20 cellular contexts compared by ENCODE assay signal in the genomic region with DNA sequence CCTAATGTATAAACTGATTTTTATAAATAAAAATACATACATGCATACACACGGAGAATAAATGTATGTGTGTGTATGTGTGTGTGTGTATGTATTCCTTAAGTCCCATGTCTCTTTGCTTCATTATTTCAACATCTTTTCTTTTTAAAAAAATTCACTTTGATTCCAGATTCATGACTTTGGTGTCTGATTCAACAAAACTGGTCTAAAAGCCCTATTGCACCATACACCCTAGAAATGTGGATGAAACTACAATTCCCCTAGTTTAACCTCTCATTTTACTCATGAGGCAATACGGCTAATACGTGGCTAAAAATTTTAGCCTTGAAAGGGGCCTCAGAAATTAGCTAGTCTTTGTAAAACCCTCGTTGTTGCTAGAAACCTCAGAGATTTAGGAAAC.
A peak's percentile ranks its signal among the peaks of the same experiment; 100 is the strongest.
DNase-seq lines count a peak whose midpoint lies in the region; ATAC-seq, FAIRE-seq and TF ChIP-seq lines count a peak whose summit lies in the region.
"Had no signal": no experiment of that assay in that cellular context is flagged by ENCODE, and none has a peak within 500 bp of the region (broad histone marks: within the 10 kb centered on the region; RNA-seq: fewer than 3 reads in every experiment).

No MANE protein-coding gene starts in this region.

- TF ChIP-seq CTCF in AG09309 (IDR thresholded peaks at IDR 0.05; ENCODE audit: control insufficient read depth, insufficient read depth, low read depth, low read length, missing control alignments): no peak
- TF ChIP-seq CTCF in choroid plexus epithelial cell (conservative IDR thresholded peaks at IDR 0.05; ENCODE audit: low read depth, low read length): no peak
- no peak for TF ChIP-seq CTCF in neural cell (IDR thresholded peaks at IDR 0.05; ENCODE audit: poor library complexity, severe bottlenecking)
- no peak for TF ChIP-seq CTCF in ovary (IDR thresholded peaks at IDR 0.05)

- intact Hi-C loops in ovary (cut with DNase I): no loop called here

- TF ChIP-seq EP300 in neural cell (conservative IDR thresholded peaks at IDR 0.05; ENCODE audit: poor library complexity, severe bottlenecking) (no peak), ovary (IDR thresholded peaks at IDR 0.05) (no peak)

- TF ChIP-seq RAD21 in neural cell (conservative IDR thresholded peaks at IDR 0.05): no peak

- H3K4me3 ChIP-seq in AG09309 (ENCODE audit: control insufficient read depth, low read depth, low read length): no peak overlapping the region
- no peak overlapping the region for H3K4me3 ChIP-seq in HUES64 (ENCODE audit: low read length)
- H3K4me3 ChIP-seq in choroid plexus epithelial cell (ENCODE audit: low read depth, low read length): no peak overlapping the region
- peak overlapping the region; percentile 14 for H3K4me3 ChIP-seq in neural cell (ENCODE audit: low read length)
- no peak overlapping the region for H3K4me3 ChIP-seq in ovary

- H3K9ac ChIP-seq in HUES64 (ENCODE audit: low read depth, low read length): no peak overlapping the region
- H3K9ac ChIP-seq in neural cell (ENCODE audit: low read length): no peak overlapping the region

- no peak overlapping the region for H2AFZ ChIP-seq in neural cell (ENCODE audit: low read depth, low read length)

- H3K27me3 ChIP-seq in HUES64 (ENCODE audit: insufficient read depth, low read length) (no peaks in the 10 kb centered on the region), neural cell (ENCODE audit: insufficient read depth, low read depth, low read length) (no peaks in the 10 kb centered on the region), ovary (no peaks in the 10 kb centered on the region)

- no peaks in the 10 kb centered on the region for H3F3A ChIP-seq in neural cell (ENCODE audit: insufficient read depth, low read length, poor library complexity, severe bottlenecking)

- H3K27ac ChIP-seq in HUES64 (ENCODE audit: low read depth, low read length): peak overlapping the region; percentile 22; the same call in 1 of the 2 replicates
- H3K27ac ChIP-seq in neural cell (ENCODE audit: low read length): peak overlapping the region; percentile 10
- H3K27ac ChIP-seq in ovary: no peak overlapping the region
- H3K27ac ChIP-seq: 22Rv1 had no signal

- WGBS in HUES64: 79% methylated on average over 3 of the region's 4 CpGs
- 48 to 77% (median 49%) methylated on average over 4 of the region's 4 CpGs for WGBS in ovary, 3 donors

- H3K79me2 ChIP-seq in neural cell (replicated peaks; ENCODE audit: insufficient read depth, low read length): no peaks in the 10 kb centered on the region

- H3K4me1 ChIP-seq in HUES64 (ENCODE audit: insufficient read depth, low read length): peaks cover 29% of the 10 kb centered on the region
- peaks cover 7% of the 10 kb centered on the region for H3K4me1 ChIP-seq in ovary (ENCODE audit: insufficient read depth)

- H3K36me3 ChIP-seq in HUES64 (ENCODE audit: insufficient read depth, low read length): no peaks in the 10 kb centered on the region
- no peaks in the 10 kb centered on the region for H3K36me3 ChIP-seq in neural cell (ENCODE audit: insufficient read depth, low read length)
- no peaks in the 10 kb centered on the region for H3K36me3 ChIP-seq in ovary

- FAIRE-seq in GM12892 (lab: Jason Lieb, UNC): no peak
- FAIRE-seq: G401.6, HepG2 had no signal

- no peaks in the 10 kb centered on the region for H4K20me1 ChIP-seq in neural cell (ENCODE audit: insufficient read depth)

- H3K9me3 ChIP-seq in HUES64 (ENCODE audit: insufficient read depth, low read depth, low read length) (no peaks in the 10 kb centered on the region), neural cell (ENCODE audit: low read length) (no peaks in the 10 kb centered on the region), ovary (no peaks in the 10 kb centered on the region)

- no peaks in the 10 kb centered on the region for H3K9me2 ChIP-seq in neural cell (ENCODE audit: insufficient read depth, low read length)

- H3K4me2 ChIP-seq in neural cell (ENCODE audit: low read length): no peak overlapping the region

- TF ChIP-seq POLR2A in GM12892 (IDR thresholded peaks at IDR 0.05; ENCODE audit: low read depth, low read length): no peak
- TF ChIP-seq POLR2A in ovary (IDR thresholded peaks at IDR 0.05): no peak

- no peak for ATAC-seq in HG03039 (IDR thresholded peaks at IDR 0.05; ENCODE audit: unreplicated experiment)
- ATAC-seq: HepG2, PC-3 had no signal

- peak; percentile 71 for DNase-seq in AG09309 (ENCODE audit: low read depth)
- peak; percentile 68 for DNase-seq in choroid plexus epithelial cell (ENCODE audit: low read depth)
- no peak for DNase-seq in COLO829 (ENCODE audit: low spot score)
- DNase-seq in GM12892 (ENCODE audit: insufficient read length): no peak
- DNase-seq in ovary: no peak
- DNase-seq: Calu3, DMS79, Karpas-422, MM.1S, NCI-H1105, NCI-H187 treated with DMSO at 0.1 percent for 48 hours, NCI-H446, NCI-H748 treated with DMSO at 0.1 percent for 48 hours, PC-3 had no signal

TF ChIP-seq in neural cell, 6 proteins besides CTCF, POLR2A, EP300 and RAD21:
- no peak for TF ChIP-seq TAF1 (IDR thresholded peaks at IDR 0.05; ENCODE audit: low read depth)
- TF ChIP-seq, protein P1, sequence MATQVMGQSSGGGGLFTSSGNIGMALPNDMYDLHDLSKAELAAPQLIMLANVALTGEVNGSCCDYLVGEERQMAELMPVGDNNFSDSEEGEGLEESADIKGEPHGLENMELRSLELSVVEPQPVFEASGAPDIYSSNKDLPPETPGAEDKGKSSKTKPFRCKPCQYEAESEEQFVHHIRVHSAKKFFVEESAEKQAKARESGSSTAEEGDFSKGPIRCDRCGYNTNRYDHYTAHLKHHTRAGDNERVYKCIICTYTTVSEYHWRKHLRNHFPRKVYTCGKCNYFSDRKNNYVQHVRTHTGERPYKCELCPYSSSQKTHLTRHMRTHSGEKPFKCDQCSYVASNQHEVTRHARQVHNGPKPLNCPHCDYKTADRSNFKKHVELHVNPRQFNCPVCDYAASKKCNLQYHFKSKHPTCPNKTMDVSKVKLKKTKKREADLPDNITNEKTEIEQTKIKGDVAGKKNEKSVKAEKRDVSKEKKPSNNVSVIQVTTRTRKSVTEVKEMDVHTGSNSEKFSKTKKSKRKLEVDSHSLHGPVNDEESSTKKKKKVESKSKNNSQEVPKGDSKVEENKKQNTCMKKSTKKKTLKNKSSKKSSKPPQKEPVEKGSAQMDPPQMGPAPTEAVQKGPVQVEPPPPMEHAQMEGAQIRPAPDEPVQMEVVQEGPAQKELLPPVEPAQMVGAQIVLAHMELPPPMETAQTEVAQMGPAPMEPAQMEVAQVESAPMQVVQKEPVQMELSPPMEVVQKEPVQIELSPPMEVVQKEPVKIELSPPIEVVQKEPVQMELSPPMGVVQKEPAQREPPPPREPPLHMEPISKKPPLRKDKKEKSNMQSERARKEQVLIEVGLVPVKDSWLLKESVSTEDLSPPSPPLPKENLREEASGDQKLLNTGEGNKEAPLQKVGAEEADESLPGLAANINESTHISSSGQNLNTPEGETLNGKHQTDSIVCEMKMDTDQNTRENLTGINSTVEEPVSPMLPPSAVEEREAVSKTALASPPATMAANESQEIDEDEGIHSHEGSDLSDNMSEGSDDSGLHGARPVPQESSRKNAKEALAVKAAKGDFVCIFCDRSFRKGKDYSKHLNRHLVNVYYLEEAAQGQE (IDR thresholded peaks at IDR 0.05; ENCODE audit: borderline replicate concordance): no peak
- no peak for TF ChIP-seq POLR2AphosphoS5 (IDR thresholded peaks at IDR 0.05)
- TF ChIP-seq SMC3 (conservative IDR thresholded peaks at IDR 0.05; ENCODE audit: poor library complexity): no peak
- TF ChIP-seq MXI1 (conservative IDR thresholded peaks at IDR 0.05; ENCODE audit: poor library complexity, severe bottlenecking): no peak

Comparison
In these comparisons a context has a peak if more than half of its experiments do, and no peak if none do; other contexts are left out.
1. DNase-seq: peak in AG09309 (single experiment) and choroid plexus epithelial cell (single experiment); none in COLO829 (single experiment), GM12892 (single experiment) and ovary (0 of 5).
2. H3K27ac ChIP-seq: peak in HUES64 (single experiment) and neural cell (single experiment); none in ovary (0 of 2).